Comparison of ENCODE assay signal across 8 cellular contexts in the genomic region with DNA sequence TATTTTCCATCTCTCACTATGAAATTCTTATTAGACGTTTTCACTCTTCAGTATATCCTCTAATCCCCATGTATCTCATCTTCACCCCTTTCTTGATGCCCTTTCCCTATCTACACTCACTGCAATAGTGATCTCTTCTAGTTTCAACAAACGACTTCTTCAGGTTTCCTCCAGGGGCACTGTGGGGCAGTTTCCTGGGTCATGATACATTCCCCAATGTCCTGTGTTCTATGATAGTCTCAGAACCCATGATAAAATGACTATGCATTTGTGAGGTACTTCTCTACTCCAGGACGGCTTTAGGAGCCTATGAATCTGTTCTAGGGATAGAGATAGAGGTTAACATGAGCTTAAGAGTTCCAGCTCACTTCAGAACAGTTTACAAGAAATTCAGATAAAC.
A peak's percentile ranks its signal among the peaks of the same experiment; 100 is the strongest.
DNase-seq lines count a peak whose midpoint lies in the region; ATAC-seq and TF ChIP-seq lines count a peak whose summit lies in the region.

No MANE protein-coding gene starts in this region.

- H3K9me3 Mint-ChIP-seq in activated naive CD8-positive, alpha-beta T cell treated with anti-CD3 and anti-CD28 coated beads for 36 hours = no peaks in the 10 kb centered on the region
- no peaks in the 10 kb centered on the region for H3K9me3 Mint-ChIP-seq in activated naive CD8-positive, alpha-beta T cell treated with anti-CD3 and anti-CD28 coated beads, Interleukin-2, amount 50 U/mL, for 24 hours

- H3K27me3 Mint-ChIP-seq in activated naive CD8-positive, alpha-beta T cell treated with anti-CD3 and anti-CD28 coated beads for 36 hours = no peaks in the 10 kb centered on the region
- H3K27me3 Mint-ChIP-seq in activated naive CD8-positive, alpha-beta T cell treated with anti-CD3 and anti-CD28 coated beads, Interleukin-2, amount 50 U/mL, for 24 hours = no peaks in the 10 kb centered on the region

- no peak overlapping the region for H3K27ac ChIP-seq in body of pancreas

- no peaks in the 10 kb centered on the region for H3K9me3 ChIP-seq in body of pancreas

- no peak for ATAC-seq in activated naive CD8-positive, alpha-beta T cell treated with anti-CD3 and anti-CD28 coated beads, Interleukin-2, amount 50 U/mL, for 24 hours
- ATAC-seq in body of pancreas = peak; percentile 54
- no peak for ATAC-seq in GM19452 (IDR thresholded peaks at IDR 0.05; ENCODE audit: unreplicated experiment)
- ATAC-seq in HG03025 (IDR thresholded peaks at IDR 0.05; ENCODE audit: low FRiP score, unreplicated experiment) = no peak

- H3K27me3 ChIP-seq in body of pancreas = no peaks in the 10 kb centered on the region

- TF ChIP-seq CTCF in body of pancreas (IDR thresholded peaks at IDR 0.05) = peak in 6 of 7 experiments; percentile 25 to 59 (median 48)
- peak; percentile 56 for TF ChIP-seq CTCF in retinal pigment epithelial cell (conservative IDR thresholded peaks at IDR 0.05; ENCODE audit: low read depth, low read length)

- no peaks in the 10 kb centered on the region for H3K36me3 ChIP-seq in body of pancreas (replicated peaks in 1 of 2; ENCODE audit: insufficient read depth in 1 of 2, low read depth in 2 of 2)

- no peak overlapping the region for H3K4me3 Mint-ChIP-seq in activated naive CD8-positive, alpha-beta T cell treated with anti-CD3 and anti-CD28 coated beads for 36 hours
- no peak overlapping the region for H3K4me3 Mint-ChIP-seq in activated naive CD8-positive, alpha-beta T cell treated with anti-CD3 and anti-CD28 coated beads, Interleukin-2, amount 50 U/mL, for 24 hours

- H3K4me1 ChIP-seq in body of pancreas = peaks cover 20% of the 10 kb centered on the region

- 54 to 58% methylated on average over 3 of the region's 3 CpGs for WGBS in body of pancreas, 2 donors

- no peak overlapping the region for H3K27ac Mint-ChIP-seq in activated naive CD8-positive, alpha-beta T cell treated with anti-CD3 and anti-CD28 coated beads for 36 hours
- no peak overlapping the region for H3K27ac Mint-ChIP-seq in activated naive CD8-positive, alpha-beta T cell treated with anti-CD3 and anti-CD28 coated beads, Interleukin-2, amount 50 U/mL, for 24 hours

- no peak for TF ChIP-seq POLR2A in body of pancreas (IDR thresholded peaks at IDR 0.05)

- H3K4me3 ChIP-seq in body of pancreas (no peak overlapping the region), retinal pigment epithelial cell (ENCODE audit: low read length) (no peak overlapping the region)

- H3K36me3 Mint-ChIP-seq in activated naive CD8-positive, alpha-beta T cell treated with anti-CD3 and anti-CD28 coated beads for 36 hours = peaks cover 2% of the 10 kb centered on the region
- no peaks in the 10 kb centered on the region for H3K36me3 Mint-ChIP-seq in activated naive CD8-positive, alpha-beta T cell treated with anti-CD3 and anti-CD28 coated beads, Interleukin-2, amount 50 U/mL, for 24 hours (ENCODE audit: low read depth)

- DNase-seq in activated naive CD8-positive, alpha-beta T cell treated with anti-CD3 and anti-CD28 coated beads for 36 hours = peak; percentile 7
- no peak for DNase-seq in activated naive CD8-positive, alpha-beta T cell treated with anti-CD3 and anti-CD28 coated beads, Interleukin-2, amount 50 U/mL, for 24 hours
- DNase-seq in MV-4-11 (lab: John Stamatoyannopoulos, UW) (peak; percentile 3), body of pancreas (peak; percentile 33 to 58 (median 46)), retinal pigment epithelial cell (ENCODE audit: low read depth) (no peak), epidermal melanocyte (ENCODE audit: insufficient read length, low spot score) (no peak)

- intact Hi-C loops in body of pancreas (cut with DNase I) = no loop called here

- H3K4me1 Mint-ChIP-seq in activated naive CD8-positive, alpha-beta T cell treated with anti-CD3 and anti-CD28 coated beads for 36 hours = peaks cover 11% of the 10 kb centered on the region
- peaks cover 13% of the 10 kb centered on the region for H3K4me1 Mint-ChIP-seq in activated naive CD8-positive, alpha-beta T cell treated with anti-CD3 and anti-CD28 coated beads, Interleukin-2, amount 50 U/mL, for 24 hours

Comparison
In these comparisons a context has a peak if more than half of its experiments do, and no peak if none do; other contexts are left out.
1. DNase-seq: peak in activated naive CD8-positive, alpha-beta T cell treated with anti-CD3 and anti-CD28 coated beads for 36 hours (single experiment), MV-4-11 (single experiment) and body of pancreas (4 of 4); none in activated naive CD8-positive, alpha-beta T cell treated with anti-CD3 and anti-CD28 coated beads, Interleukin-2, amount 50 U/mL, for 24 hours (single experiment), retinal pigment epithelial cell (single experiment) and epidermal melanocyte (single experiment).